Comparison of ENCODE assay signal across 23 cellular contexts in genomic region chrX:134732676-134733075, GRCh38.
DNase-seq lines count a peak whose midpoint lies in the region; ATAC-seq, FAIRE-seq and TF ChIP-seq lines count a peak whose summit lies in the region.
"Had no signal": no experiment of that assay in that cellular context is flagged by ENCODE, and none has a peak within 500 bp of the region (broad histone marks: within the 10 kb centered on the region; RNA-seq: fewer than 3 reads in every experiment).

No MANE protein-coding gene starts in this region.

- ATAC-seq in A549 (no peak), HG03139 (IDR thresholded peaks at IDR 0.05; ENCODE audit: unreplicated experiment) (no peak)
- ATAC-seq: CD8-positive, alpha-beta T cell; GM23338 had no signal

- no peak overlapping the region for H2AK5ac ChIP-seq in neuronal stem cell (ENCODE audit: low read depth, low read length)

- H3K27me3 ChIP-seq in neuronal stem cell (ENCODE audit: control insufficient read depth in 3 of 3, insufficient read depth in 3 of 3, low read depth in 1 of 3, low read length in 3 of 3), result no peaks in the 10 kb centered on the region
- H3K27me3 ChIP-seq in Peyer's patch, result no peaks in the 10 kb centered on the region

- TF ChIP-seq POLR2A in A549 (IDR thresholded peaks at IDR 0.05; ENCODE audit: low read length) (no peak), Peyer's patch (IDR thresholded peaks at IDR 0.05) (no peak)

- peaks cover 83% of the 10 kb centered on the region for H3K27me3 Mint-ChIP-seq in MCF 10A (ENCODE audit: insufficient read depth, unreplicated experiment)
- H3K27me3 Mint-ChIP-seq: IgD-negative memory B cell had no signal

- no peak overlapping the region for H3K27ac Mint-ChIP-seq in MCF 10A (ENCODE audit: low read depth, unreplicated experiment)
- H3K27ac Mint-ChIP-seq: CD8-positive, alpha-beta T cell; GM23338; IgD-negative memory B cell had no signal

- H3K9me3 Mint-ChIP-seq in MCF 10A (ENCODE audit: unreplicated experiment), result no peaks in the 10 kb centered on the region
- H3K9me3 Mint-ChIP-seq: CD8-positive, alpha-beta T cell; GM23338; IgD-negative memory B cell had no signal

- peaks cover 5% of the 10 kb centered on the region for H3K4me1 Mint-ChIP-seq in MCF 10A (ENCODE audit: insufficient read depth, unreplicated experiment)
- H3K4me1 Mint-ChIP-seq: IgD-negative memory B cell had no signal

- no peak for TF ChIP-seq RAD21 in A549 (conservative IDR thresholded peaks at IDR 0.05 in 1 of 2, IDR thresholded peaks at IDR 0.05 in 1 of 2)

- TF ChIP-seq CTCF in A549 (IDR thresholded peaks at IDR 0.05), result no peak
- no peak for TF ChIP-seq CTCF in MCF 10A (IDR thresholded peaks at IDR 0.05; ENCODE audit: unreplicated experiment)
- no peak for TF ChIP-seq CTCF in Peyer's patch (IDR thresholded peaks at IDR 0.05)

- WGBS in A549 (ENCODE audit: missing lambda C conversion rate), result 89% methylated on average over 6 of the region's 6 CpGs
- no CpG with 5 or more reads among the region's 6 CpGs for WGBS in neuronal stem cell (ENCODE audit: extremely low coverage in 2 of 2, insufficient read length in 2 of 2, insufficient replicate concordance in 1 of 2), 2 donors

- H3K9me3 ChIP-seq in A549, result no peaks in the 10 kb centered on the region
- no peaks in the 10 kb centered on the region for H3K9me3 ChIP-seq in neuronal stem cell (replicated peaks in 1 of 2; ENCODE audit: control insufficient read depth in 2 of 2, insufficient read depth in 1 of 2, low read depth in 1 of 2, low read length in 2 of 2)
- no peaks in the 10 kb centered on the region for H3K9me3 ChIP-seq in Peyer's patch

- TF ChIP-seq EP300 in A549 (IDR thresholded peaks at IDR 0.05), result no peak

- BruUV-seq in MCF 10A (replicated peaks; lab: Mats Ljungman, UMichigan), result no TSS peak

- no peak overlapping the region for H3K4me3 Mint-ChIP-seq in MCF 10A (ENCODE audit: unreplicated experiment)
- H3K4me3 Mint-ChIP-seq: CD8-positive, alpha-beta T cell; GM23338; IgD-negative memory B cell had no signal

- no peak overlapping the region for H3K14ac ChIP-seq in neuronal stem cell (ENCODE audit: low read length)

- no peak overlapping the region for H3K9ac ChIP-seq in neuronal stem cell (ENCODE audit: low read depth, low read length, poor library complexity)

- H2AFZ ChIP-seq in neuronal stem cell (ENCODE audit: low read length), result peak overlapping the region; percentile 65
- H2AFZ ChIP-seq: GM23338 had no signal

- POLR2A ChIA-PET in A549 (lab: Yijun Ruan, JAX) (no interaction called here), MCF 10A (lab: Yijun Ruan, JAX) (interaction anchor here (1.2 kb wide), 1 partner anchor 12 kb away, joined by 4 read pairs; no protein-coding TSS in a partner anchor)

- H3K4me3 ChIP-seq in A549 (no peak overlapping the region), neuronal stem cell (ENCODE audit: low read length in 2 of 2) (no peak overlapping the region), Peyer's patch (no peak overlapping the region)
- H3K4me3 ChIP-seq: GM23338 had no signal

- H3K79me1 ChIP-seq in neuronal stem cell (ENCODE audit: low read depth, low read length), result no peaks in the 10 kb centered on the region

- intact Hi-C loops in MCF 10A (cut with micrococcal nuclease), result no loop called here

- CTCF ChIA-PET in A549 (lab: Yijun Ruan, JAX), result no interaction called here
- CTCF ChIA-PET in MCF 10A (lab: Yijun Ruan, JAX), result no interaction called here

- H2BK5ac ChIP-seq in neuronal stem cell (ENCODE audit: low read length), result no peak overlapping the region

- H4K8ac ChIP-seq in neuronal stem cell (ENCODE audit: low read depth, low read length), result no peak overlapping the region

- no peak overlapping the region for H3K23ac ChIP-seq in neuronal stem cell (ENCODE audit: low read depth, low read length, poor library complexity)

- DNase-seq in A549 (ENCODE audit: low read depth in 1 of 2, low spot score in 1 of 2) (no peak), amniotic epithelial cell (ENCODE audit: low read depth) (peak; percentile 97), foreskin melanocyte (peak; percentile 29), neuronal stem cell (ENCODE audit: low spot score) (no peak), MCF 10A (ENCODE audit: unreplicated experiment) (no peak), Peyer's patch (no peak)
- no peak for DNase-seq in NK-92 treated with Interleukin-12 subunit alpha and Interleukin-12 subunit beta, amount 100 ng/mL, for 24 hours (lab: John Stamatoyannopoulos, UW)
- DNase-seq: 8988T; AML-193; C1 segment of cervical spinal cord; Calu3; CD8-positive, alpha-beta T cell; DMS153; HCEC 1CT; MV-4-11; NCI-H187; NCI-H2107; NCI-H510A; NCI-H748 treated with DMSO at 0.1 percent for 48 hours had no signal

- no peak overlapping the region for H2BK120ac ChIP-seq in neuronal stem cell (ENCODE audit: low read depth, low read length)

- peak; percentile 70 for FAIRE-seq in A549 (lab: Jason Lieb, UNC)
- FAIRE-seq: GM12892 had no signal

- peaks cover 13% of the 10 kb centered on the region for H3K4me1 ChIP-seq in A549
- H3K4me1 ChIP-seq in neuronal stem cell (ENCODE audit: control insufficient read depth in 2 of 2, insufficient read depth in 1 of 2, low read depth in 1 of 2, low read length in 2 of 2), result peaks cover 0 to 8% of the 10 kb centered on the region in 2 donors
- no peaks in the 10 kb centered on the region for H3K4me1 ChIP-seq in Peyer's patch

- no peak overlapping the region for H3K4me2 ChIP-seq in A549
- H3K4me2 ChIP-seq in neuronal stem cell (ENCODE audit: insufficient read depth, low read length, poor library complexity, severe bottlenecking), result no peak overlapping the region
- H3K4me2 ChIP-seq: GM23338 had no signal

- no peak overlapping the region for H2BK15ac ChIP-seq in neuronal stem cell (ENCODE audit: low read length)

- H2BK12ac ChIP-seq in neuronal stem cell (ENCODE audit: low read length), result no peak overlapping the region

- H3K4ac ChIP-seq in neuronal stem cell (ENCODE audit: low read length), result no peak overlapping the region

- H3K27ac ChIP-seq in A549 (no peak overlapping the region), neuronal stem cell (replicated peaks; ENCODE audit: low read length) (no peak overlapping the region), Peyer's patch (no peak overlapping the region)

- no peak overlapping the region for H3K18ac ChIP-seq in neuronal stem cell (ENCODE audit: low read length)

- H3K36me3 ChIP-seq in neuronal stem cell (replicated peaks in 1 of 2; ENCODE audit: control insufficient read depth in 2 of 2, insufficient read depth in 2 of 2, low read length in 2 of 2), result no peaks in the 10 kb centered on the region
- no peaks in the 10 kb centered on the region for H3K36me3 ChIP-seq in Peyer's patch

- H4K91ac ChIP-seq in neuronal stem cell (ENCODE audit: low read depth, low read length, poor library complexity), result no peak overlapping the region

- no peaks in the 10 kb centered on the region for H3K36me3 Mint-ChIP-seq in MCF 10A (ENCODE audit: insufficient read depth, unreplicated experiment)
- H3K36me3 Mint-ChIP-seq: CD8-positive, alpha-beta T cell; IgD-negative memory B cell had no signal

TF ChIP-seq in A549, 52 proteins besides CTCF, POLR2A, EP300 and RAD21 (continues in another document):
- no peak for TF ChIP-seq SREBF2 (IDR thresholded peaks at IDR 0.05)
- no peak for TF ChIP-seq TFCP2L1 (CRISPR knock-in tag; IDR thresholded peaks at IDR 0.05)
- no peak for TF ChIP-seq TP53 (CRISPR knock-in tag; IDR thresholded peaks at IDR 0.05)
- no peak for TF ChIP-seq NR3C1 (IDR thresholded peaks at IDR 0.05)
- TF ChIP-seq RCOR1 (IDR thresholded peaks at IDR 0.05; ENCODE audit: low read depth, low read length), result no peak
- no peak for TF ChIP-seq CEBPB (IDR thresholded peaks at IDR 0.05)
- no peak for TF ChIP-seq ZNF302 (CRISPR knock-in tag; IDR thresholded peaks at IDR 0.05)
- TF ChIP-seq CHD2 (IDR thresholded peaks at IDR 0.05; ENCODE audit: low read length, partially characterized antibody), result no peak
- TF ChIP-seq JUNB (IDR thresholded peaks at IDR 0.05), result no peak
- TF ChIP-seq NPAS2 (CRISPR knock-in tag; IDR thresholded peaks at IDR 0.05; ENCODE audit: borderline replicate concordance), result no peak
- TF ChIP-seq RARB (CRISPR knock-in tag; IDR thresholded peaks at IDR 0.05), result no peak
- TF ChIP-seq ZSCAN20 (CRISPR knock-in tag; IDR thresholded peaks at IDR 0.05), result no peak
- no peak for TF ChIP-seq CHD4 (IDR thresholded peaks at IDR 0.05; ENCODE audit: borderline replicate concordance)
- no peak for TF ChIP-seq ELK1 (IDR thresholded peaks at IDR 0.05; ENCODE audit: low read depth, low read length)
- TF ChIP-seq HOXB13 (CRISPR knock-in tag; IDR thresholded peaks at IDR 0.05; ENCODE audit: low read depth), result no peak

Comparison
In these comparisons a context has a peak if more than half of its experiments do, and no peak if none do; other contexts are left out.
1. DNase-seq: peak in amniotic epithelial cell (single experiment) and foreskin melanocyte (single experiment); none in A549 (0 of 2), neuronal stem cell (single experiment), MCF 10A (single experiment), NK-92 treated with Interleukin-12 subunit alpha and Interleukin-12 subunit beta, amount 100 ng/mL, for 24 hours (single experiment) and Peyer's patch (0 of 3).